8 cellular contexts compared by ENCODE assay signal in the genomic region with DNA sequence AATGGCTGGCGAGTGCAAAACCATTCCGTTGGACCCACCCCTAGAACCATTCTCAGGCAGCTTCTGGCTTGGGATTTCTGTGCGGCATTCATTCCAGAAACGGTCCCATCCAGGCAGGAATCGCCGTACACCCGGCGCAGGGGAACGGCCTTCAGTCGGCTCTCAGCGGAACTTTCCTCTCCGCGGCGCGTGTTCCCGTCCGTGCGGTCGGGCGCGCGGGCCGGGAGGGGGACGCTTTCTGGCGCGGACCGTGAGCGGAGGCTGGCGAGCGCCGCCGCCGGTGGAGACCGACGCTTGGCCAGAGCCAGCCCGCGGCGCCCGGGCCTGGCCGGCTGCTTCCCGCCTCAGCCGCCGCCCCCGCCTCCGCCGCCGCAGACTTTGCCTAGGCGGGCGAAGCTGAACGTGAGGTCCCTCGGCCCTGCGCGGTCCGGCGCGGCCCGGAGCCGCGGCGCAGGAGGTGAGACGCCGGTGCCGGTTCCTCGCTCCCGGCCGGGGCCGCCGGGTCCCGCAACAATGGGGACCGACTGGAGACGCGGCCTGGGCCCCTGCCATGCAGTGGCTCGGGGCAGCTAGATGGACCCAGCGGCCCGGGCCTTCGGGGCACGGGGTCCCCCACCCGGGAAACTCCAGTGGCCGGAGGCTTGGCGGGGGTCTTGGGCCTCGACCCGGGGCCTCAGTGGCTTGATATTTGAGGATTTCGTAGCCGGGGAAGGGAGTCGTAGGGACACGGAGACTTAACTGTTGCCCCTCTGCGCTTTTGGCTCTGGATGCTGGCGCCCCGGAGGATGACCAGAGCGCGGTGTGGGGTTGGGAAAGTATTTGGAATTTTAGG. TPM values are rescaled to one million over a fixed set of nuclear protein-coding genes. Genes with fewer than 3 reads are reported as not detected.
DNase-seq lines count a peak whose midpoint lies in the region; ATAC-seq and TF ChIP-seq lines count a peak whose summit lies in the region.

A gene with protein sequence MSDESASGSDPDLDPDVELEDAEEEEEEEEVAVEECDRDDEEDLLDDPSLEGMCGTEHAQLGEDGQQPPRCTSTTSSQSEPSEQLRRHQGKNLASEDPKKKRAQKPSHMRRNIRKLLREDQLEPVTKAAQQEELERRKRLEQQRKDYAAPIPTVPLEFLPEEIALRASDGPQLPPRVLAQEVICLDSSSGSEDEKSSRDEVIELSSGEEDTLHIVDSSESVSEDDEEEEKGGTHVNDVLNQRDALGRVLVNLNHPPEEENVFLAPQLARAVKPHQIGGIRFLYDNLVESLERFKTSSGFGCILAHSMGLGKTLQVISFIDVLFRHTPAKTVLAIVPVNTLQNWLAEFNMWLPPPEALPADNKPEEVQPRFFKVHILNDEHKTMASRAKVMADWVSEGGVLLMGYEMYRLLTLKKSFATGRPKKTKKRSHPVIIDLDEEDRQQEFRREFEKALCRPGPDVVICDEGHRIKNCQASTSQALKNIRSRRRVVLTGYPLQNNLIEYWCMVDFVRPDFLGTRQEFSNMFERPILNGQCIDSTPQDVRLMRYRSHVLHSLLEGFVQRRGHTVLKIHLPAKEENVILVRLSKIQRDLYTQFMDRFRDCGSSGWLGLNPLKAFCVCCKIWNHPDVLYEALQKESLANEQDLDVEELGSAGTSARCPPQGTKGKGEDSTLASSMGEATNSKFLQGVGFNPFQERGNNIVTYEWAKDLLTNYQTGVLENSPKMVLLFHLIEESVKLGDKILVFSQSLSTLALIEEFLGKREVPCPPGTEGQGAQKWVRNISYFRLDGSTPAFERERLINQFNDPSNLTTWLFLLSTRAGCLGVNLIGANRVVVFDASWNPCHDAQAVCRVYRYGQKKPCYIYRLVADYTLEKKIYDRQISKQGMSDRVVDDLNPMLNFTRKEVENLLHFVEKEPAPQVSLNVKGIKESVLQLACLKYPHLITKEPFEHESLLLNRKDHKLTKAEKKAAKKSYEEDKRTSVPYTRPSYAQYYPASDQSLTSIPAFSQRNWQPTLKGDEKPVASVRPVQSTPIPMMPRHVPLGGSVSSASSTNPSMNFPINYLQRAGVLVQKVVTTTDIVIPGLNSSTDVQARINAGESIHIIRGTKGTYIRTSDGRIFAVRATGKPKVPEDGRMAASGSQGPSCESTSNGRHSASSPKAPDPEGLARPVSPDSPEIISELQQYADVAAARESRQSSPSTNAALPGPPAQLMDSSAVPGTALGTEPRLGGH (N-terminal part only) (plus strand): TSS at position 261 of the 832 bp plus-strand sequence. CDS start 51,702 bp downstream, outside the sequence.

- peak; percentile 61 for ATAC-seq in HG02938 (IDR thresholded peaks at IDR 0.05; ENCODE audit: unreplicated experiment)
- peak; percentile 90 for ATAC-seq in activated B cell treated with CpG ODN at 0.5 μM for 24 hours (ENCODE audit: low read depth)

- no peaks in the 10 kb centered on the region for H3K9me3 Mint-ChIP-seq in activated B cell treated with CpG ODN at 0.5 μM for 24 hours

- CTCF ChIA-PET in activated B cell treated with CpG ODN at 0.5 μM for 24 hours (lab: Charles Lee) = interaction anchor here (0.7 to 3.2 kb wide), 4 partner anchors 21 to 144 kb away, joined by 3 to 23 read pairs (median 3); no protein-coding TSS in a partner anchor

- peak within 1 kb of the TSS; percentile 55 to 91 (median 85) for H3K27ac ChIP-seq in spleen

- POLR2A ChIA-PET in activated B cell treated with CpG ODN at 0.5 μM for 24 hours (lab: Charles Lee) = interaction anchor here (0.5 to 3.5 kb wide), 7 partner anchors 12 to 1443 kb away, joined by 3 to 35 read pairs (median 4); a partner anchor contains a TSS

- H3K36me3 ChIP-seq in spleen = peaks cover 0 to 24% (median 6%) of the 10 kb centered on the region in 6 donors

- TF ChIP-seq CTCF in activated B cell treated with CpG ODN at 0.5 μM for 24 hours (IDR thresholded peaks at IDR 0.05) (no peak), cardiac fibroblast (IDR thresholded peaks at IDR 0.05; ENCODE audit: low read depth, low read length) (no peak), spleen (IDR thresholded peaks at IDR 0.05 in 8 of 11, conservative IDR thresholded peaks at IDR 0.05 in 3 of 11) (peak in 5 of 11 experiments; percentile 21 to 46 (median 45))

- H3K4me1 Mint-ChIP-seq in activated B cell treated with CpG ODN at 0.5 μM for 24 hours = peaks cover 45% of the 10 kb centered on the region

- H3K4me1 ChIP-seq in spleen = peaks cover 21 to 52% (median 36%) of the 10 kb centered on the region in 6 donors

- peak within 1 kb of the TSS; percentile 80 to 85 for H3K4me3 ChIP-seq in cardiac fibroblast (replicated peaks in 1 of 2; ENCODE audit: low read depth in 2 of 2, low read length in 2 of 2)
- H3K4me3 ChIP-seq in spleen = peak within 1 kb of the TSS; percentile 82 to 98 (median 90)

- no peaks in the 10 kb centered on the region for H3K27me3 ChIP-seq in spleen (replicated peaks in 1 of 7)

- WGBS in spleen, 5 donors = 0 to 2% (median 0%) methylated on average over 19 to 91 of the region's 91 CpGs

- H3K9me3 ChIP-seq in spleen = no peaks in the 10 kb centered on the region

- DNase-seq in SKM-1 treated with dmso at 0.1 percent for 144 hours (lab: John Stamatoyannopoulos, UW; ENCODE audit: unreplicated experiment) (peak; percentile 64), SKM-1 (lab: John Stamatoyannopoulos, UW; ENCODE audit: unreplicated experiment) (no peak), NCI-H2171 treated with DMSO at 0.1 percent for 48 hours (lab: John Stamatoyannopoulos, UW) (peak; percentile 59), activated B cell treated with CpG ODN at 0.5 μM for 24 hours (peak; percentile 80), cardiac fibroblast (ENCODE audit: low read depth in 2 of 2) (peak; percentile 85 to 90), inferior parietal cortex (ENCODE audit: extremely low spot score) (peak; percentile 78), spleen (peak; percentile 95)

- H3K27ac Mint-ChIP-seq in activated B cell treated with CpG ODN at 0.5 μM for 24 hours = peak within 1 kb of the TSS; percentile 91

- peaks cover 9% of the 10 kb centered on the region for H3K36me3 Mint-ChIP-seq in activated B cell treated with CpG ODN at 0.5 μM for 24 hours (ENCODE audit: low read depth)

- TF ChIP-seq POLR2A in spleen (IDR thresholded peaks at IDR 0.05) = peak in 1 of 3 donors; percentile 20

- no peaks in the 10 kb centered on the region for H3K27me3 Mint-ChIP-seq in activated B cell treated with CpG ODN at 0.5 μM for 24 hours

- peak within 1 kb of the TSS; percentile 90 for H3K4me3 Mint-ChIP-seq in activated B cell treated with CpG ODN at 0.5 μM for 24 hours

- intact Hi-C loops in activated B cell treated with CpG ODN at 0.5 μM for 24 hours (cut with micrococcal nuclease) = loop anchor here (1.0 kb wide), 2 partner anchors 17 to 36 kb away; no protein-coding TSS in a partner anchor
- intact Hi-C loops in spleen (cut with DNase I; ENCODE audit: low total_unique reads) = no loop called here

RNA-seq across cellular contexts. Expression of the gene that starts here (rescaled TPM):
- 34.3 and 39.3 TPM in 2 replicates for total RNA-seq in activated B cell treated with CpG ODN at 0.5 μM for 24 hours
- total RNA-seq in spleen = 10 to 100 TPM; 22.8 to 36.7 (median 32.4) TPM
- 1 to 10 TPM; 1.4 to 4.3 (median 2.2) TPM for polyA plus RNA-seq in spleen
